In the genomic region with DNA sequence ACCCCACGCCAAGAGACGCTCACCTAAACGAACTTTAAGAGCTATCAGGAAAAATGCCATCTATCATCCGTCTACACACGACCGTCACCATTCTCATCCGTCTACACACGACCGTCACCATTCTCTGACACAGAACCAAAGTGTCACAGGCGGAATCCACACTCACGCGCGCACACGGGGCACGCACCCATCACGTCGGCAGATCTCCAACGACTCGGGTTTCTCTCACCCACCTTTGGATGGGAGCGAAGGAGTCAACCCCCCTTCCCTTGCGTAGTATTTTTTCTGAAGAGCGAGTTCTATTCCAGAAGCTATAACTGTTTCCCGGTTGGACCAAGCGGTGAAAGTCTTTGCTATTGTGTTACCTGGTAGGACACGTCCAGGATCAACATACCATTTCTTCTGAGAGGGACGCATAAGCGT, we compare ENCODE assay signal across 8 cellular contexts. TPM values are rescaled to one million over a fixed set of nuclear protein-coding genes. Genes with fewer than 3 reads are reported as not detected.
DNase-seq lines count a peak whose midpoint lies in the region; ATAC-seq and TF ChIP-seq lines count a peak whose summit lies in the region.

No MANE protein-coding gene starts in this region.

- DNase-seq in BJ (ENCODE audit: low read depth), result no peak
- DNase-seq in LNCaP clone FGC (ENCODE audit: low read depth), result no peak
- DNase-seq in adrenal gland, result peak; percentile 11 to 59 (median 26)
- no peak for DNase-seq in upper lobe of right lung
- no peak for DNase-seq in hippocampal formation (lab: John Stamatoyannopoulos, UW)

- no peaks in the 10 kb centered on the region for H3K27me3 ChIP-seq in BJ (ENCODE audit: control insufficient read depth, insufficient read depth, low read length)
- H3K27me3 ChIP-seq in adrenal gland, result no peaks in the 10 kb centered on the region
- no peaks in the 10 kb centered on the region for H3K27me3 ChIP-seq in liver (ENCODE audit: control insufficient read depth in 4 of 4, insufficient read depth in 4 of 4, low read length in 3 of 4)
- H3K27me3 ChIP-seq in upper lobe of right lung, result no peaks in the 10 kb centered on the region

- no peak for TF ChIP-seq RAD21 in liver (IDR thresholded peaks at IDR 0.05)

- no peak for TF ChIP-seq POLR2A in adrenal gland (IDR thresholded peaks at IDR 0.05)

- no peak for ATAC-seq in upper lobe of right lung
- ATAC-seq in HG02642 (IDR thresholded peaks at IDR 0.05; ENCODE audit: poor library complexity, unreplicated experiment), result no peak
- ATAC-seq in GM19395 (IDR thresholded peaks at IDR 0.05; ENCODE audit: unreplicated experiment), result no peak

- H3K27ac ChIP-seq in adrenal gland (peak overlapping the region in 3 of 5 donors; percentile 84 to 98 (median 90)), liver (ENCODE audit: low read depth in 1 of 2, low read length in 2 of 2) (peak overlapping the region; percentile 91 to 99), upper lobe of right lung (peak overlapping the region; percentile 71)

- intact Hi-C loops in adrenal gland (cut with DNase I) (loop anchor here in 1 of 2 donors (10.0 kb wide), 2 partner anchors 144 to 196 kb away; no protein-coding TSS in a partner anchor), upper lobe of right lung (cut with DNase I) (no loop called here)

- no peaks in the 10 kb centered on the region for H3K9me3 ChIP-seq in adrenal gland (replicated peaks in 1 of 3)
- H3K9me3 ChIP-seq in liver (ENCODE audit: control insufficient read depth in 4 of 4, low read length in 3 of 4), result no peaks in the 10 kb centered on the region
- H3K9me3 ChIP-seq in upper lobe of right lung, result no peaks in the 10 kb centered on the region

- H3K36me3 ChIP-seq in BJ (ENCODE audit: control insufficient read depth, insufficient read depth, low read length) (peaks cover 4% of the 10 kb centered on the region), adrenal gland (replicated peaks in 1 of 2) (no peaks in the 10 kb centered on the region), liver (ENCODE audit: control insufficient read depth in 4 of 4, insufficient read depth in 3 of 4, low read depth in 1 of 4, low read length in 3 of 4) (peaks cover 0 to 21% (median 12%) of the 10 kb centered on the region in 4 donors), upper lobe of right lung (peaks cover 7% of the 10 kb centered on the region)

- H3K4me1 ChIP-seq in adrenal gland (replicated peaks in 1 of 2), result peaks cover 0 to 13% of the 10 kb centered on the region in 2 donors
- peaks cover 7 to 49% (median 30%) of the 10 kb centered on the region in 4 donors for H3K4me1 ChIP-seq in liver (ENCODE audit: control insufficient read depth in 4 of 4, insufficient read depth in 4 of 4, low read length in 3 of 4)
- H3K4me1 ChIP-seq in upper lobe of right lung, result peaks cover 17% of the 10 kb centered on the region

- TF ChIP-seq CTCF in BJ (IDR thresholded peaks at IDR 0.05; ENCODE audit: insufficient read depth, low read depth, low read length) (no peak), LNCaP clone FGC (IDR thresholded peaks at IDR 0.05; ENCODE audit: control insufficient read depth, extremely low read depth, insufficient read depth) (no peak), adrenal gland (IDR thresholded peaks at IDR 0.05) (no peak), liver (IDR thresholded peaks at IDR 0.05; ENCODE audit: low read depth, low read length, missing input control) (no peak), upper lobe of right lung (IDR thresholded peaks at IDR 0.05) (no peak)

- H3K4me3 ChIP-seq in BJ (ENCODE audit: low read depth, low read length), result peak overlapping the region; percentile 84
- peak overlapping the region; percentile 94 for H3K4me3 ChIP-seq in LNCaP clone FGC (ENCODE audit: low read depth, low read length)
- peak overlapping the region in 3 of 4 donors; percentile 80 to 84 (median 81) for H3K4me3 ChIP-seq in adrenal gland
- H3K4me3 ChIP-seq in liver (ENCODE audit: low read depth in 1 of 3, low read length in 3 of 3), result peak overlapping the region; percentile 63 to 92 (median 83)
- H3K4me3 ChIP-seq in upper lobe of right lung, result peak overlapping the region; percentile 76

- peak overlapping the region; percentile 87 to 96 for H3K9ac ChIP-seq in liver (ENCODE audit: low read depth in 1 of 2, low read length in 2 of 2)

- CTCF ChIA-PET in BJ (lab: Yijun Ruan, JAX), result interaction anchor here (0.7 to 4.9 kb wide), 16 partner anchors 11 to 720 kb away, joined by 3 to 37 read pairs (median 4); no protein-coding TSS in a partner anchor

- WGBS in adrenal gland, 4 donors, result 0 to 3% (median 1%) methylated on average over 26 to 27 of the region's 27 CpGs
- under 1% methylated on average over 27 of the region's 27 CpGs for WGBS in liver

- POLR2A ChIA-PET in BJ (lab: Charles Lee), result interaction anchor here (0.7 to 1.5 kb wide), 2 partner anchors 16 to 23 kb away, joined by 3 to 5 read pairs; no protein-coding TSS in a partner anchor

TF ChIP-seq in liver, 16 proteins besides CTCF, POLR2A, EP300 and RAD21:
- TF ChIP-seq NR2F2 (IDR thresholded peaks at IDR 0.05) (no peak), SP1 (IDR thresholded peaks at IDR 0.05) (no peak), EGR1 (IDR thresholded peaks at IDR 0.05; ENCODE audit: low read depth in 2 of 2) (no peak), JUND (IDR thresholded peaks at IDR 0.05) (no peak), YY1 (IDR thresholded peaks at IDR 0.05) (no peak), HNF4A (conservative IDR thresholded peaks at IDR 0.05) (no peak), TAF1 (conservative IDR thresholded peaks at IDR 0.05) (no peak), ATF3 (IDR thresholded peaks at IDR 0.05) (no peak), GABPA (IDR thresholded peaks at IDR 0.05 in 1 of 2, conservative IDR thresholded peaks at IDR 0.05 in 1 of 2) (no peak), FOXA1 (IDR thresholded peaks at IDR 0.05) (no peak), RXRA (IDR thresholded peaks at IDR 0.05) (no peak), REST (IDR thresholded peaks at IDR 0.05) (no peak), HNF4G (IDR thresholded peaks at IDR 0.05) (no peak), FOXA2 (IDR thresholded peaks at IDR 0.05) (no peak)
- TF ChIP-seq, protein P1, sequence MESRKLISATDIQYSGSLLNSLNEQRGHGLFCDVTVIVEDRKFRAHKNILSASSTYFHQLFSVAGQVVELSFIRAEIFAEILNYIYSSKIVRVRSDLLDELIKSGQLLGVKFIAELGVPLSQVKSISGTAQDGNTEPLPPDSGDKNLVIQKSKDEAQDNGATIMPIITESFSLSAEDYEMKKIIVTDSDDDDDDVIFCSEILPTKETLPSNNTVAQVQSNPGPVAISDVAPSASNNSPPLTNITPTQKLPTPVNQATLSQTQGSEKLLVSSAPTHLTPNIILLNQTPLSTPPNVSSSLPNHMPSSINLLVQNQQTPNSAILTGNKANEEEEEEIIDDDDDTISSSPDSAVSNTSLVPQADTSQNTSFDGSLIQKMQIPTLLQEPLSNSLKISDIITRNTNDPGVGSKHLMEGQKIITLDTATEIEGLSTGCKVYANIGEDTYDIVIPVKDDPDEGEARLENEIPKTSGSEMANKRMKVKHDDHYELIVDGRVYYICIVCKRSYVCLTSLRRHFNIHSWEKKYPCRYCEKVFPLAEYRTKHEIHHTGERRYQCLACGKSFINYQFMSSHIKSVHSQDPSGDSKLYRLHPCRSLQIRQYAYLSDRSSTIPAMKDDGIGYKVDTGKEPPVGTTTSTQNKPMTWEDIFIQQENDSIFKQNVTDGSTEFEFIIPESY (IDR thresholded peaks at IDR 0.05), result no peak
- TF ChIP-seq, protein P2, sequence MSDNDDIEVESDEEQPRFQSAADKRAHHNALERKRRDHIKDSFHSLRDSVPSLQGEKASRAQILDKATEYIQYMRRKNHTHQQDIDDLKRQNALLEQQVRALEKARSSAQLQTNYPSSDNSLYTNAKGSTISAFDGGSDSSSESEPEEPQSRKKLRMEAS (IDR thresholded peaks at IDR 0.05), result no peak

RNA-seq across cellular contexts. Expression of gene DUSP10, which starts 0.9 kb away (rescaled TPM):
- polyA plus RNA-seq in BJ (2011; rRNA removed) (13.3 and 16.1 TPM in 2 replicates), adrenal gland (1 to 10 TPM; 2.6 to 8.1 (median 5.1) TPM), liver (10 to 100 TPM in 1 of 2 donors, 1 to 10 TPM in 1; 8.0 to 13.4 TPM)
- 19.8 and 22.1 TPM in 2 replicates for polyA minus RNA-seq in BJ (2011; rRNA and poly(A)+ RNA removed)
- total RNA-seq in adrenal gland (10 to 100 TPM in 2 of 8 donors, 1 to 10 TPM in 6; 3.7 to 22.1 (median 7.5) TPM), liver (10 to 100 TPM in 1 of 2 donors, 1 to 10 TPM in 1; 6.7 to 15.4 TPM), upper lobe of right lung (8.2 TPM)

Comparison
In these comparisons a context has a peak if more than half of its experiments do, and no peak if none do; other contexts are left out.
1. DNase-seq: peak in adrenal gland (7 of 7); none in BJ (single experiment), LNCaP clone FGC (single experiment), upper lobe of right lung (single experiment) and hippocampal formation (0 of 2).
2. Peak in every context shown above with its lines, with median percentiles within 50 percentile points of each other: H3K4me3 ChIP-seq and H3K27ac ChIP-seq.